Comparison of ENCODE assay signal across 32 cellular contexts in genomic region chr10:15595260-15595659, GRCh38.
"Had no signal": no experiment of that assay in that cellular context is flagged by ENCODE, and none has a peak within 500 bp of the region (broad histone marks: within the 10 kb centered on the region; RNA-seq: fewer than 3 reads in every experiment).

No MANE protein-coding gene starts in this region.

- H3K9me3 ChIP-seq: adrenal gland, gastroesophageal sphincter had no signal

- H3K4me1 ChIP-seq: adrenal gland, breast epithelium, gastroesophageal sphincter, heart right ventricle had no signal

- H3K27me3 ChIP-seq: adrenal gland, breast epithelium, cardiac muscle cell, gastroesophageal sphincter, heart right ventricle had no signal

- DNase-seq: activated B cell treated with CpG ODN at 0.5 μM for 24 hours; activated CD4-positive, alpha-beta T cell treated with anti-CD3 and anti-CD28 coated beads for 48 hours; activated CD4-positive, alpha-beta T cell treated with anti-CD3 and anti-CD28 coated beads, Interleukin-2, amount 50 U/mL, for 1 hour; activated CD4-positive, alpha-beta T cell treated with anti-CD3 and anti-CD28 coated beads, Interleukin-2, amount 50 U/mL, for 48 hours; activated CD8-positive, alpha-beta memory T cell treated with anti-CD3 and anti-CD28 coated beads for 24 hours; activated CD8-positive, alpha-beta T cell treated with anti-CD3 and anti-CD28 coated beads for 36 hours; activated effector memory CD4-positive, alpha-beta T cell treated with Interleukin-2 at 50 U/mL for 16 hours; activated naive CD4-positive, alpha-beta T cell treated with anti-CD3 and anti-CD28 coated beads for 36 hours; activated naive CD8-positive, alpha-beta T cell treated with anti-CD3 and anti-CD28 coated beads for 36 hours; activated naive CD8-positive, alpha-beta T cell treated with anti-CD3 and anti-CD28 coated beads, Interleukin-2, amount 50 U/mL, for 24 hours; activated T-cell treated with anti-CD3 and anti-CD28 coated beads, Interleukin-2, amount 50 U/mL, for 4 hours; adrenal gland; amygdala; aorta; central memory CD4-positive, alpha-beta T cell; cerebellar nuclear complex; dorsolateral prefrontal cortex; effector memory CD4-positive, alpha-beta T cell; endodermal cell; foreskin melanocyte; heart right ventricle; T-helper 1 cell; T-helper 17 cell; T1000; WERI-Rb-1 had no signal

- H3K27ac ChIP-seq: adrenal gland, breast epithelium, cardiac muscle cell, coronary artery, dorsolateral prefrontal cortex, gastroesophageal sphincter, heart right ventricle, WERI-Rb-1 had no signal

- ATAC-seq: activated CD4-positive, CD25-positive, alpha-beta regulatory T cell treated with anti-CD3 and anti-CD28 coated beads, Interleukin-2, amount 50 U/mL, for 24 hours; activated CD8-positive, alpha-beta T cell treated with anti-CD3 and anti-CD28 coated beads for 36 hours; activated naive CD8-positive, alpha-beta T cell treated with anti-CD3 and anti-CD28 coated beads, Interleukin-2, amount 50 U/mL, for 24 hours; activated T-cell treated with anti-CD3 and anti-CD28 coated beads, Interleukin-2, amount 50 U/mL, for 4 hours; activated T-helper 17 cell treated with anti-CD3 and anti-CD28 coated beads, Interleukin-2, amount 50 U/mL, for 72 hours; esophagus mucosa; gastroesophageal sphincter; heart right ventricle; T-helper 17 cell had no signal

- H3K36me3 ChIP-seq: adrenal gland, breast epithelium, cardiac muscle cell, heart right ventricle, WERI-Rb-1 had no signal

- H3K4me3 ChIP-seq: adrenal gland, breast epithelium, cardiac muscle cell, coronary artery, dorsolateral prefrontal cortex, gastroesophageal sphincter, heart right ventricle had no signal
